ENCODE assay signal across 21 cellular contexts in genomic region chr16:4868573-4868972, GRCh38. TPM values are rescaled to one million over a fixed set of nuclear protein-coding genes. Genes with fewer than 3 reads are reported as not detected.
A peak's percentile ranks its signal among the peaks of the same experiment; 100 is the strongest.
DNase-seq lines count a peak whose midpoint lies in the region; ATAC-seq, FAIRE-seq and TF ChIP-seq lines count a peak whose summit lies in the region.
"Had no signal": no experiment of that assay in that cellular context is flagged by ENCODE, and none has a peak within 500 bp of the region (broad histone marks: within the 10 kb centered on the region; RNA-seq: fewer than 3 reads in every experiment).

No MANE protein-coding gene starts in this region.

- H3K27ac ChIP-seq in right lobe of liver (no peak overlapping the region), HepG2 (ENCODE audit: extremely low read length, insufficient read depth, low read length) (no peak overlapping the region), endodermal cell (ENCODE audit: low read depth, low read length) (no peak overlapping the region), GM23248 (no peak overlapping the region)
- H3K27ac ChIP-seq in CD8-positive, alpha-beta memory T cell (ENCODE audit: low read depth, low read length) = no peak overlapping the region
- H3K27ac ChIP-seq: BLaER1, brain microvascular endothelial cell, SJCRH30, tibial nerve had no signal

- H3K4me3 ChIP-seq in right lobe of liver = no peak overlapping the region
- H3K4me3 ChIP-seq in HepG2 (replicated peaks in 1 of 3; ENCODE audit: insufficient read depth in 1 of 3, low read depth in 2 of 3, low read length in 3 of 3) = no peak overlapping the region
- H3K4me3 ChIP-seq in endodermal cell (ENCODE audit: low read length) = no peak overlapping the region
- H3K4me3 ChIP-seq in mucosa of descending colon = no peak overlapping the region
- H3K4me3 ChIP-seq in GM23248 = no peak overlapping the region
- H3K4me3 ChIP-seq in CD8-positive, alpha-beta memory T cell (ENCODE audit: low read length) = no peak overlapping the region
- H3K4me3 ChIP-seq: BLaER1, HAP-1, SJCRH30, stomach, tibial nerve had no signal

- H3K4me2 ChIP-seq in HepG2 (ENCODE audit: low read depth, low read length) (no peak overlapping the region), GM23248 (ENCODE audit: unreplicated experiment) (no peak overlapping the region)
- H3K4me2 ChIP-seq: BLaER1 had no signal

- H4K20me1 ChIP-seq in HepG2 (ENCODE audit: insufficient read depth, low read length) = no peaks in the 10 kb centered on the region; the same call in 1 of the 2 replicates
- H4K20me1 ChIP-seq in GM23248 (ENCODE audit: insufficient read depth) = no peaks in the 10 kb centered on the region; the same call in 1 of the 2 replicates

- ATAC-seq in right lobe of liver (peak; percentile 39 to 72 (median 56)), HepG2 (no peak), mucosa of descending colon (peak; percentile 77)
- ATAC-seq: Panc1 had no signal

- peak overlapping the region; percentile 61 for H3K27ac Mint-ChIP-seq in endodermal cell
- peak overlapping the region in 3 of 8 donors; percentile 6 to 18 (median 8) for H3K27ac Mint-ChIP-seq in CD8-positive, alpha-beta memory T cell

- peaks cover 43% of the 10 kb centered on the region for H3K79me2 ChIP-seq in HepG2 (ENCODE audit: insufficient read depth, low read length)
- peaks cover 63% of the 10 kb centered on the region for H3K79me2 ChIP-seq in GM23248 (ENCODE audit: insufficient read depth)

- H3F3A ChIP-seq in GM23248 (ENCODE audit: insufficient read depth) = no peaks in the 10 kb centered on the region

- DNase-seq in right lobe of liver = peak in 1 of 3 donors; percentile 45
- no peak for DNase-seq in HepG2 (ENCODE audit: low spot score)
- no peak for DNase-seq in endodermal cell
- DNase-seq in mucosa of descending colon = no peak
- DNase-seq in GM23248 = no peak
- no peak for DNase-seq in CD8-positive, alpha-beta memory T cell
- no peak for DNase-seq in stimulated activated CD4-positive, alpha-beta T cell treated with anti-CD3 and anti-CD28 coated beads, Interleukin-2, amount 100 ng/mL, for 48 hours
- DNase-seq: activated T-cell treated with anti-CD3 and anti-CD28 coated beads for 4 hours, brain microvascular endothelial cell, mammary epithelial cell, NCI-H1048, NCI-H1930, NCI-H526 treated with DMSO at 0.1 percent for 48 hours, SJCRH30, stomach had no signal

- H2AFZ ChIP-seq in HepG2 (ENCODE audit: low read length) (no peak overlapping the region), GM23248 (no peak overlapping the region)

- H3K9me3 Mint-ChIP-seq in endodermal cell = no peaks in the 10 kb centered on the region
- H3K9me3 Mint-ChIP-seq in CD8-positive, alpha-beta memory T cell = no peaks in the 10 kb centered on the region
- H3K9me3 Mint-ChIP-seq: IgD-negative memory B cell had no signal

- H3K36me3 ChIP-seq in right lobe of liver (peaks cover 0 to 40% (median 16%) of the 10 kb centered on the region in 4 donors), HepG2 (replicated peaks in 1 of 2; ENCODE audit: control insufficient read depth in 1 of 2, insufficient read depth in 2 of 2, low read length in 2 of 2) (peaks cover 33 to 67% of the 10 kb centered on the region in 2 experiments), endodermal cell (ENCODE audit: control insufficient read depth, insufficient read depth, low read length) (peaks cover 68% of the 10 kb centered on the region), mucosa of descending colon (ENCODE audit: low read depth) (peaks cover 7% of the 10 kb centered on the region), GM23248 (ENCODE audit: low read depth) (peaks cover 10% of the 10 kb centered on the region; the same call in 1 of the 2 replicates)
- H3K36me3 ChIP-seq in CD8-positive, alpha-beta memory T cell (ENCODE audit: insufficient read depth, low read length) = peaks cover 37% of the 10 kb centered on the region

- no TSS peak for BruUV-seq in HepG2 (replicated peaks; lab: Mats Ljungman, UMichigan)

- H3K27me3 ChIP-seq in right lobe of liver = no peaks in the 10 kb centered on the region
- H3K27me3 ChIP-seq in HepG2 (ENCODE audit: control insufficient read depth in 1 of 2, insufficient read depth in 2 of 2, low read length in 2 of 2) = no peaks in the 10 kb centered on the region
- no peaks in the 10 kb centered on the region for H3K27me3 ChIP-seq in endodermal cell (ENCODE audit: control insufficient read depth, insufficient read depth, low read length, poor library complexity, severe bottlenecking)
- H3K27me3 ChIP-seq in GM23248 (replicated peaks; ENCODE audit: insufficient read depth) = no peaks in the 10 kb centered on the region
- H3K27me3 ChIP-seq in CD8-positive, alpha-beta memory T cell (ENCODE audit: insufficient read depth, low read length, poor library complexity, severe bottlenecking) = no peaks in the 10 kb centered on the region
- H3K27me3 ChIP-seq: BLaER1, brain microvascular endothelial cell, SJCRH30, stomach, tibial nerve had no signal

- peaks cover 13% of the 10 kb centered on the region for H3K4me1 Mint-ChIP-seq in endodermal cell
- H3K4me1 Mint-ChIP-seq in CD8-positive, alpha-beta memory T cell = peaks cover 27 to 34% (median 34%) of the 10 kb centered on the region in 3 donors

- in situ Hi-C loops in HepG2 (cut with HindIII; ENCODE audit: extremely low pct_ligation_motif_present, low pct_unique_long_range_greater_than_20kb) (no loop called here), GM23248 (cut with MboI) (no loop called here)

- no peak overlapping the region for H3K9ac ChIP-seq in HepG2 (ENCODE audit: insufficient read depth, low read depth, low read length)
- H3K9ac ChIP-seq in endodermal cell (ENCODE audit: extremely low read depth, low read length, poor library complexity, severe bottlenecking) = no peak overlapping the region
- no peak overlapping the region for H3K9ac ChIP-seq in GM23248
- H3K9ac ChIP-seq: BLaER1 had no signal

- no peaks in the 10 kb centered on the region for H3K9me2 ChIP-seq in GM23248 (ENCODE audit: insufficient read depth)

- POLR2A ChIA-PET in HepG2 (lab: Yijun Ruan, JAX) = no interaction called here
- POLR2A ChIA-PET in CD8-positive, alpha-beta memory T cell (lab: Charles Lee) = no interaction called here

- no peak overlapping the region for H3K4me3 Mint-ChIP-seq in endodermal cell
- H3K4me3 Mint-ChIP-seq in CD8-positive, alpha-beta memory T cell = no peak overlapping the region
- H3K4me3 Mint-ChIP-seq: IgD-negative memory B cell had no signal

- TF ChIP-seq CTCF in right lobe of liver (IDR thresholded peaks at IDR 0.05) (no peak), HepG2 (CRISPR knock-in tag; IDR thresholded peaks at IDR 0.05) (no peak), endodermal cell (conservative IDR thresholded peaks at IDR 0.05) (no peak), mucosa of descending colon (IDR thresholded peaks at IDR 0.05) (no peak)

- H3K27me3 Mint-ChIP-seq in endodermal cell (ENCODE audit: insufficient read depth) = no peaks in the 10 kb centered on the region
- peaks cover 0 to 1% of the 10 kb centered on the region in 2 donors for H3K27me3 Mint-ChIP-seq in CD8-positive, alpha-beta memory T cell
- H3K27me3 Mint-ChIP-seq: IgD-negative memory B cell had no signal

- H3K36me3 Mint-ChIP-seq in endodermal cell (ENCODE audit: low read depth) = peaks cover 57% of the 10 kb centered on the region
- peaks cover 0 to 77% (median 33%) of the 10 kb centered on the region in 3 donors for H3K36me3 Mint-ChIP-seq in CD8-positive, alpha-beta memory T cell

- H3K4me1 ChIP-seq in right lobe of liver (peaks cover 0 to 31% (median 10%) of the 10 kb centered on the region in 4 donors), HepG2 (ENCODE audit: insufficient read depth, low read length) (peaks cover 20% of the 10 kb centered on the region), endodermal cell (ENCODE audit: control insufficient read depth, insufficient read depth, low read length) (peaks cover 8% of the 10 kb centered on the region), mucosa of descending colon (ENCODE audit: low read depth) (no peaks in the 10 kb centered on the region), GM23248 (ENCODE audit: insufficient read depth) (no peaks in the 10 kb centered on the region)
- no peaks in the 10 kb centered on the region for H3K4me1 ChIP-seq in CD8-positive, alpha-beta memory T cell (ENCODE audit: insufficient read depth, low read length)
- H3K4me1 ChIP-seq: HAP-1, SJCRH30, tibial nerve had no signal

- H3K9me3 ChIP-seq in right lobe of liver (no peaks in the 10 kb centered on the region), HepG2 (ENCODE audit: low read length) (no peaks in the 10 kb centered on the region), endodermal cell (ENCODE audit: control insufficient read depth, low read length) (no peaks in the 10 kb centered on the region), mucosa of descending colon (no peaks in the 10 kb centered on the region), GM23248 (ENCODE audit: low read depth) (no peaks in the 10 kb centered on the region)
- H3K9me3 ChIP-seq in CD8-positive, alpha-beta memory T cell (ENCODE audit: low read length) = no peaks in the 10 kb centered on the region
- H3K9me3 ChIP-seq: BLaER1, HAP-1, SJCRH30, stomach, tibial nerve had no signal

- intact Hi-C loops in right lobe of liver (cut with DNase I) (no loop called here), HepG2 (cut with micrococcal nuclease; ENCODE audit: unreplicated experiment) (no loop called here), mucosa of descending colon (cut with DNase I, micrococcal nuclease) (no loop called here)

- no peak for TF ChIP-seq RAD21 in HepG2 (CRISPR knock-in tag; IDR thresholded peaks at IDR 0.05)

- TF ChIP-seq POLR2A in right lobe of liver (IDR thresholded peaks at IDR 0.05) (no peak), HepG2 (IDR thresholded peaks at IDR 0.05; ENCODE audit: insufficient read depth in 1 of 2, low read depth in 2 of 2, low read length in 2 of 2) (no peak)

- 49% methylated on average over 7 of the region's 7 CpGs for WGBS in right lobe of liver (ENCODE audit: insufficient coverage, low coverage, low lambda C conversion rate, missing lambda C conversion rate)
- 97% methylated on average over 7 of the region's 7 CpGs for WGBS in HepG2 (ENCODE audit: low lambda C conversion rate)
- 88 to 100% methylated on average over 6 to 7 of the region's 7 CpGs for WGBS in endodermal cell (ENCODE audit: insufficient coverage in 1 of 2, insufficient read length in 1 of 2), 2 experiments
- 88 to 93% methylated on average over 7 of the region's 7 CpGs for WGBS in GM23248 (ENCODE audit: low coverage in 1 of 2, low lambda C conversion rate in 2 of 2, missing lambda C conversion rate in 2 of 2), 2 experiments

- CTCF ChIA-PET in HepG2 (lab: Yijun Ruan, JAX; ENCODE audit: low intra/inter-chr PET ratio, low total read pairs) = no interaction called here
- CTCF ChIA-PET in CD8-positive, alpha-beta memory T cell (lab: Charles Lee) = no interaction called here

- no peak for FAIRE-seq in HepG2 (lab: Jason Lieb, UNC)
- FAIRE-seq: TTC549 had no signal

- TF ChIP-seq EP300 in HepG2 (IDR thresholded peaks at IDR 0.05; ENCODE audit: low read depth in 2 of 2, low read length in 2 of 2) (no peak), HepG2 (CRISPR knock-in tag; IDR thresholded peaks at IDR 0.05; ENCODE audit: borderline replicate concordance) (no peak)

RNA-seq across cellular contexts. Expression of gene UBN1, which starts 21.3 kb away (rescaled TPM):
- total RNA-seq in right lobe of liver (10 to 100 TPM; 12.0 to 18.6 (median 16.2) TPM), HepG2 (2016; rRNA removed; fragmentation: Illumina TruSeq; extraction: Trizol) (19.4 and 23.5 TPM in 2 replicates), endodermal cell (10 to 100 TPM; 36.8 to 46.7 TPM), mucosa of descending colon (10 to 100 TPM; 41.3 to 42.7 (median 41.6) TPM)
- 3.2 and 3.4 TPM in 2 replicates for total RNA-seq in HepG2 (2016; cell fraction: cytosol; rRNA removed; fragmentation: Illumina TruSeq; extraction: Trizol; ENCODE audit: low read depth)
- total RNA-seq in HepG2 (2016; cell fraction: insoluble cytoplasmic fraction; rRNA removed; fragmentation: Illumina TruSeq; extraction: Trizol) = 16.5 and 23.4 TPM in 2 replicates
- total RNA-seq in HepG2 (2016; cell fraction: membrane; rRNA removed; fragmentation: Illumina TruSeq; extraction: Trizol) = 7.7 and 8.3 TPM in 2 replicates
- total RNA-seq in HepG2 (2016; cell fraction: nucleus; rRNA removed; fragmentation: Illumina TruSeq; extraction: Trizol) = 21.8 and 22.1 TPM in 2 replicates
- polyA plus RNA-seq in HepG2 (2011; rRNA removed) (10.6 TPM in 2 replicates), GM23248 (2016; fragmentation: Nextera tagmentation; extraction: Ambion mirVana) (9.3 and 9.9 TPM in 2 replicates)
- 6.2 and 7.7 TPM in 2 replicates for polyA plus RNA-seq in HepG2 (2011; cell fraction: cytosol; rRNA removed)
- polyA plus RNA-seq in HepG2 (2011; cell fraction: nucleus; rRNA removed) = 31.3 and 37.9 TPM in 2 replicates
- 12.1 and 15.1 TPM in 2 replicates for polyA plus RNA-seq in HepG2 (2012)
- polyA plus RNA-seq in HepG2 (2016; cell fraction: cytosol; fragmentation: Illumina TruSeq; extraction: Trizol; ENCODE audit: low read depth) = 0.95 and 1.1 TPM in 2 replicates
- polyA plus RNA-seq in HepG2 (2016; cell fraction: insoluble cytoplasmic fraction; fragmentation: Illumina TruSeq; extraction: Trizol; ENCODE audit: low read depth) = 13.1 and 16.1 TPM in 2 replicates
- polyA plus RNA-seq in HepG2 (2016; cell fraction: membrane; fragmentation: Illumina TruSeq; extraction: Trizol; ENCODE audit: low read depth) = 2.9 and 3.3 TPM in 2 replicates
- 28.3 and 29.1 TPM in 2 replicates for polyA plus RNA-seq in HepG2 (2016; cell fraction: nucleus; fragmentation: Illumina TruSeq; extraction: Trizol; ENCODE audit: insufficient read depth, low read depth)
- 31.7 and 41.5 TPM in 2 replicates for polyA minus RNA-seq in HepG2 (2011; rRNA and poly(A)+ RNA removed; ENCODE audit: low replicate concordance)
- 9.0 and 10.1 TPM in 2 replicates for polyA minus RNA-seq in HepG2 (2011; cell fraction: cytosol; rRNA and poly(A)+ RNA removed)
- polyA minus RNA-seq in HepG2 (2011; cell fraction: nucleus; rRNA and poly(A)+ RNA removed) = 20.9 and 24.1 TPM in 2 replicates
- polyA plus RNA-seq in endodermal cell (2013, experiment 1 of 2) = 26.9 TPM
- 28.6 TPM for polyA plus RNA-seq in endodermal cell (2013, experiment 2 of 2)
- 16.4 and 18.1 TPM in 2 replicates for total RNA-seq in GM23248 (2014; rRNA removed; shearing (Covaris generic))
- 10 to 100 TPM; 40.3 to 41.0 TPM for total RNA-seq in CD8-positive, alpha-beta memory T cell
- 23.3 TPM for polyA plus RNA-seq in CD8-positive, alpha-beta memory T cell

RNA-seq across cellular contexts. Expression of gene GLYR1, which starts 21.5 kb away (rescaled TPM):
- total RNA-seq in right lobe of liver (10 to 100 TPM; 33.1 to 55.2 (median 51.2) TPM), HepG2 (2016; rRNA removed; fragmentation: Illumina TruSeq; extraction: Trizol) (48.7 and 65.0 TPM in 2 replicates), endodermal cell (100 to 1,000 TPM in 1 of 2 donors, 10 to 100 TPM in 1; 99.3 to 108 TPM), mucosa of descending colon (100 to 1,000 TPM; 110 to 123 (median 111) TPM)
- 15.9 and 19.4 TPM in 2 replicates for total RNA-seq in HepG2 (2016; cell fraction: cytosol; rRNA removed; fragmentation: Illumina TruSeq; extraction: Trizol; ENCODE audit: low read depth)
- 45.2 and 62.7 TPM in 2 replicates for total RNA-seq in HepG2 (2016; cell fraction: insoluble cytoplasmic fraction; rRNA removed; fragmentation: Illumina TruSeq; extraction: Trizol)
- total RNA-seq in HepG2 (2016; cell fraction: membrane; rRNA removed; fragmentation: Illumina TruSeq; extraction: Trizol) = 15.9 and 18.0 TPM in 2 replicates
- total RNA-seq in HepG2 (2016; cell fraction: nucleus; rRNA removed; fragmentation: Illumina TruSeq; extraction: Trizol) = 42.0 and 52.4 TPM in 2 replicates
- polyA plus RNA-seq in HepG2 (2011; rRNA removed) (28.3 and 35.0 TPM in 2 replicates), GM23248 (2016; fragmentation: Nextera tagmentation; extraction: Ambion mirVana) (36.6 and 39.9 TPM in 2 replicates)
- 19.7 and 20.6 TPM in 2 replicates for polyA plus RNA-seq in HepG2 (2011; cell fraction: cytosol; rRNA removed)
- polyA plus RNA-seq in HepG2 (2011; cell fraction: nucleus; rRNA removed) = 37.8 and 42.0 TPM in 2 replicates
- polyA plus RNA-seq in HepG2 (2012) = 24.7 and 35.3 TPM in 2 replicates
- 5.7 and 7.1 TPM in 2 replicates for polyA plus RNA-seq in HepG2 (2016; cell fraction: cytosol; fragmentation: Illumina TruSeq; extraction: Trizol; ENCODE audit: low read depth)
- polyA plus RNA-seq in HepG2 (2016; cell fraction: insoluble cytoplasmic fraction; fragmentation: Illumina TruSeq; extraction: Trizol; ENCODE audit: low read depth) = 52.7 and 61.5 TPM in 2 replicates
- 9.9 and 13.3 TPM in 2 replicates for polyA plus RNA-seq in HepG2 (2016; cell fraction: membrane; fragmentation: Illumina TruSeq; extraction: Trizol; ENCODE audit: low read depth)
- polyA plus RNA-seq in HepG2 (2016; cell fraction: nucleus; fragmentation: Illumina TruSeq; extraction: Trizol; ENCODE audit: insufficient read depth, low read depth) = 79.5 and 95.5 TPM in 2 replicates
- polyA minus RNA-seq in HepG2 (2011; rRNA and poly(A)+ RNA removed; ENCODE audit: low replicate concordance) = 31.8 and 71.0 TPM in 2 replicates
- polyA minus RNA-seq in HepG2 (2011; cell fraction: cytosol; rRNA and poly(A)+ RNA removed) = 7.9 and 8.7 TPM in 2 replicates
- 30.6 and 30.8 TPM in 2 replicates for polyA minus RNA-seq in HepG2 (2011; cell fraction: nucleus; rRNA and poly(A)+ RNA removed)
- polyA plus RNA-seq in endodermal cell (2013, experiment 1 of 2) = 65.6 TPM
- 61.7 TPM for polyA plus RNA-seq in endodermal cell (2013, experiment 2 of 2)
- total RNA-seq in GM23248 (2014; rRNA removed; shearing (Covaris generic)) = 27.4 and 31.2 TPM in 2 replicates
- 100 to 1,000 TPM; 104 to 110 TPM for total RNA-seq in CD8-positive, alpha-beta memory T cell
- 40.2 TPM for polyA plus RNA-seq in CD8-positive, alpha-beta memory T cell
